ENCODE assay signal across 8 cellular contexts in the genomic region with DNA sequence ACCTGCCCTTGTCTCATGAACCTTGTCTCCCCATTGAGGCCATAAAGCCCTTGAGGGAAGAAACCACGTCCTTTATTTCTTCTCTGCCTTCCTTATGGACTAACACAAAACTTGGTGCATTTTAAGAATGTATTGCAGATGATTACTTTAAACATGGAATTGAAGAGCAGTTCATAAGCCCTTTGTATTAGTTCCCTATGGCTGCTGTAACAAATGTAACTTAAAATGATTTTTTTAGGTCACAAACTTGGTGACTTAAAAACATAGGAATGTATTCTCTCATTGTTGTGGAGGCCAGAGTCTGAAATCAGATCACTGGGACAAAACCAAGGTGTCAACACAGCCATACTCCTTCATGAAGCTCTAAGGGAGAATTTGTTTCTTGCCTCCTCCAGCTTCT.
"Had no signal": no experiment of that assay in that cellular context is flagged by ENCODE, and none has a peak within 500 bp of the region (broad histone marks: within the 10 kb centered on the region; RNA-seq: fewer than 3 reads in every experiment).

No MANE protein-coding gene starts in this region.

- ATAC-seq: GM23338 had no signal

- FAIRE-seq: H1, H54 had no signal

- DNase-seq: H9, HCEC 1CT, HFFc6, KG1 had no signal

- H2AFZ ChIP-seq: GM23338 had no signal

- H3K4me2 ChIP-seq: GM23338 had no signal

- H3K27ac ChIP-seq: HL-60 had no signal

- H3K4me3 ChIP-seq: GM23338 had no signal
